Comparison of ENCODE assay signal across 15 cellular contexts in the genomic region with DNA sequence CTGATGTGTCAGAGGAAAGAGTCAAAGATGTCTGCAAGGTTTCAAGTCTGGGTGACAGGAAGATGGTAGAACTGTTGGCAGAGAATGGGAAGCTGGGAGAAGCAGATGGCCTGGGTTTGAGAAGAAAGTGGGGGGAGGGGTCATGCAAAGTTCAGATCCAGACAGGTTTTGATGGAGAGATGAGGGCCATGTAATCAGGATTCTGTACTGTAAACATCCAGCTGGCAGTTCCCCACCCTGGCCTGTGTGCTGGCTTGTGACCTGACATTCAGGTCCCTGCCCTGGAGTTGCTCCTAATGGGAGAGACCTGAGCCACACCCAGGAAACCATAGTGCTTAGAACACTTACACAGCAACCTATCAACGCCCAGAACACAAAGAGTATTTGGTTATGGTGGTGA.
DNase-seq lines count a peak whose midpoint lies in the region; ATAC-seq and TF ChIP-seq lines count a peak whose summit lies in the region.
"Had no signal": no experiment of that assay in that cellular context is flagged by ENCODE, and none has a peak within 500 bp of the region (broad histone marks: within the 10 kb centered on the region; RNA-seq: fewer than 3 reads in every experiment).

No MANE protein-coding gene starts in this region.

- DNase-seq in T-helper 2 cell treated with Interferon-gamma antibody and Interleukin-4, amounts not matched to agents 5 μg/mL and 100 μg/mL, for 36 hours (ENCODE audit: low spot score): no peak
- DNase-seq in T-helper 2 cell (no peak), DMS 273 (lab: John Stamatoyannopoulos, UW; ENCODE audit: unreplicated experiment) (peak; percentile 48), DMS79 treated with DMSO at 0.1 percent for 48 hours (lab: John Stamatoyannopoulos, UW) (no peak), NCI-H526 (lab: John Stamatoyannopoulos, UW) (no peak)
- DNase-seq: CD4-positive, alpha-beta T cell; HCEC 1CT; NCI-H1436; NCI-H226; stimulated activated naive CD4-positive, alpha-beta T cell; uterus had no signal

- H3K27me3 Mint-ChIP-seq in T-helper 2 cell treated with Interferon-gamma antibody and Interleukin-4, amounts not matched to agents 5 μg/mL and 100 μg/mL, for 36 hours (ENCODE audit: low read depth): peaks cover 19% of the 10 kb centered on the region
- H3K27me3 Mint-ChIP-seq in dendritic cell treated with granulocyte-macrophage colony-stimulating factor and Interleukin-4, amounts not matched to agents 40 ng/mL and 50 ng/mL, for 4 days: peaks cover 22% of the 10 kb centered on the region
- H3K27me3 Mint-ChIP-seq in nephron (ENCODE audit: low read depth): peaks cover 7% of the 10 kb centered on the region

- peaks cover 52% of the 10 kb centered on the region for H3K4me1 Mint-ChIP-seq in T-helper 2 cell treated with Interferon-gamma antibody and Interleukin-4, amounts not matched to agents 5 μg/mL and 100 μg/mL, for 36 hours (ENCODE audit: low read depth)
- peaks cover 76% of the 10 kb centered on the region for H3K4me1 Mint-ChIP-seq in dendritic cell treated with granulocyte-macrophage colony-stimulating factor and Interleukin-4, amounts not matched to agents 40 ng/mL and 50 ng/mL, for 4 days (ENCODE audit: low read depth)
- peaks cover 80% of the 10 kb centered on the region for H3K4me1 Mint-ChIP-seq in nephron

- no peaks in the 10 kb centered on the region for H3K36me3 Mint-ChIP-seq in T-helper 2 cell treated with Interferon-gamma antibody and Interleukin-4, amounts not matched to agents 5 μg/mL and 100 μg/mL, for 36 hours (ENCODE audit: low read depth)
- H3K36me3 Mint-ChIP-seq in dendritic cell treated with granulocyte-macrophage colony-stimulating factor and Interleukin-4, amounts not matched to agents 40 ng/mL and 50 ng/mL, for 4 days (ENCODE audit: low read depth): no peaks in the 10 kb centered on the region
- H3K36me3 Mint-ChIP-seq in nephron (ENCODE audit: low read depth): no peaks in the 10 kb centered on the region

- ATAC-seq in HG03045 (IDR thresholded peaks at IDR 0.05; ENCODE audit: unreplicated experiment): no peak
- ATAC-seq: Right ventricle myocardium inferior had no signal

- TF ChIP-seq CTCF in nephron (IDR thresholded peaks at IDR 0.05; ENCODE audit: unreplicated experiment in 3 of 3): no peak

- no peaks in the 10 kb centered on the region for H3K9me3 Mint-ChIP-seq in T-helper 2 cell treated with Interferon-gamma antibody and Interleukin-4, amounts not matched to agents 5 μg/mL and 100 μg/mL, for 36 hours
- H3K9me3 Mint-ChIP-seq in dendritic cell treated with granulocyte-macrophage colony-stimulating factor and Interleukin-4, amounts not matched to agents 40 ng/mL and 50 ng/mL, for 4 days: no peaks in the 10 kb centered on the region
- H3K9me3 Mint-ChIP-seq in nephron: no peaks in the 10 kb centered on the region
- H3K9me3 Mint-ChIP-seq: CD4-positive, alpha-beta T cell had no signal

- H3K27ac Mint-ChIP-seq in T-helper 2 cell treated with Interferon-gamma antibody and Interleukin-4, amounts not matched to agents 5 μg/mL and 100 μg/mL, for 36 hours: peak overlapping the region; percentile 74
- peak overlapping the region; percentile 69 for H3K27ac Mint-ChIP-seq in dendritic cell treated with granulocyte-macrophage colony-stimulating factor and Interleukin-4, amounts not matched to agents 40 ng/mL and 50 ng/mL, for 4 days
- peak overlapping the region; percentile 15 to 76 (median 21) for H3K27ac Mint-ChIP-seq in nephron
- H3K27ac Mint-ChIP-seq: CD4-positive, alpha-beta T cell had no signal

- peak overlapping the region; percentile 51 for H3K4me3 Mint-ChIP-seq in T-helper 2 cell treated with Interferon-gamma antibody and Interleukin-4, amounts not matched to agents 5 μg/mL and 100 μg/mL, for 36 hours
- no peak overlapping the region for H3K4me3 Mint-ChIP-seq in dendritic cell treated with granulocyte-macrophage colony-stimulating factor and Interleukin-4, amounts not matched to agents 40 ng/mL and 50 ng/mL, for 4 days
- H3K4me3 Mint-ChIP-seq in nephron: peak overlapping the region in 1 of 3 experiments; percentile 23
- H3K4me3 Mint-ChIP-seq: CD4-positive, alpha-beta T cell had no signal

- intact Hi-C loops in dendritic cell treated with granulocyte-macrophage colony-stimulating factor and Interleukin-4, amounts not matched to agents 40 ng/mL and 50 ng/mL, for 4 days (cut with micrococcal nuclease): loop anchor here (2.0 kb wide), 1 partner anchor 15 kb away; a partner anchor contains a TSS

Comparison
In these comparisons a context has a peak if more than half of its experiments do, and no peak if none do; other contexts are left out.
1. H3K27ac Mint-ChIP-seq: peak in every context shown above with its lines; median percentile 74 in T-helper 2 cell treated with Interferon-gamma antibody and Interleukin-4, amounts not matched to agents 5 μg/mL and 100 μg/mL, for 36 hours; 69 in dendritic cell treated with granulocyte-macrophage colony-stimulating factor and Interleukin-4, amounts not matched to agents 40 ng/mL and 50 ng/mL, for 4 days; 21 in nephron.